ENCODE assay signal across 8 cellular contexts in genomic region chr18:79275992-79276391, GRCh38.
DNase-seq lines count a peak whose midpoint lies in the region; ATAC-seq, FAIRE-seq and TF ChIP-seq lines count a peak whose summit lies in the region.

No MANE protein-coding gene starts in this region.

- DNase-seq in epithelial cell of esophagus (ENCODE audit: low read depth) (peak; percentile 59), HTR-8/SVneo (ENCODE audit: insufficient read length, low spot score) (no peak), mucosa of descending colon (no peak), GM10266 (ENCODE audit: extremely low spot score) (no peak), activated gamma-delta T cell treated with Interleukin-2 at 50 U/mL for 16 hours (no peak)

- H3K9me3 ChIP-seq in mucosa of descending colon, result no peaks in the 10 kb centered on the region

- FAIRE-seq in HTR-8/SVneo (lab: Jason Lieb, UNC), result no peak

- intact Hi-C loops in mucosa of descending colon (cut with DNase I, micrococcal nuclease), result no loop called here

- ATAC-seq in GM18508 (IDR thresholded peaks at IDR 0.05; ENCODE audit: insufficient read depth, unreplicated experiment), result peak; percentile 56
- peak; percentile 86 for ATAC-seq in GM21367 (IDR thresholded peaks at IDR 0.05; ENCODE audit: unreplicated experiment)
- peak; percentile 73 for ATAC-seq in HG03342 (IDR thresholded peaks at IDR 0.05; ENCODE audit: unreplicated experiment)
- no peak for ATAC-seq in mucosa of descending colon

- TF ChIP-seq CTCF in epithelial cell of esophagus (IDR thresholded peaks at IDR 0.05; ENCODE audit: insufficient read depth, low read depth, low read length, missing control alignments), result no peak
- TF ChIP-seq CTCF in mucosa of descending colon (IDR thresholded peaks at IDR 0.05), result no peak
- TF ChIP-seq CTCF in GM10266 (IDR thresholded peaks at IDR 0.05; ENCODE audit: control insufficient read depth, insufficient read depth, low read depth, missing control alignments), result no peak

- no peaks in the 10 kb centered on the region for H3K36me3 ChIP-seq in mucosa of descending colon (ENCODE audit: low read depth)

- H3K4me3 ChIP-seq in epithelial cell of esophagus (ENCODE audit: low read length) (no peak overlapping the region), mucosa of descending colon (no peak overlapping the region)

- no peaks in the 10 kb centered on the region for H3K4me1 ChIP-seq in mucosa of descending colon (ENCODE audit: low read depth)
